Comparison of ENCODE assay signal across 1 cellular context in genomic region chr11:64620286-64620962, GRCh38.
TF ChIP-seq lines count a peak whose summit lies in the region.

No MANE protein-coding gene starts in this region.

TF ChIP-seq in HepG2, 621 proteins besides CTCF, POLR2A, EP300 and RAD21 (continued from another document):
- TF ChIP-seq, protein P1, sequence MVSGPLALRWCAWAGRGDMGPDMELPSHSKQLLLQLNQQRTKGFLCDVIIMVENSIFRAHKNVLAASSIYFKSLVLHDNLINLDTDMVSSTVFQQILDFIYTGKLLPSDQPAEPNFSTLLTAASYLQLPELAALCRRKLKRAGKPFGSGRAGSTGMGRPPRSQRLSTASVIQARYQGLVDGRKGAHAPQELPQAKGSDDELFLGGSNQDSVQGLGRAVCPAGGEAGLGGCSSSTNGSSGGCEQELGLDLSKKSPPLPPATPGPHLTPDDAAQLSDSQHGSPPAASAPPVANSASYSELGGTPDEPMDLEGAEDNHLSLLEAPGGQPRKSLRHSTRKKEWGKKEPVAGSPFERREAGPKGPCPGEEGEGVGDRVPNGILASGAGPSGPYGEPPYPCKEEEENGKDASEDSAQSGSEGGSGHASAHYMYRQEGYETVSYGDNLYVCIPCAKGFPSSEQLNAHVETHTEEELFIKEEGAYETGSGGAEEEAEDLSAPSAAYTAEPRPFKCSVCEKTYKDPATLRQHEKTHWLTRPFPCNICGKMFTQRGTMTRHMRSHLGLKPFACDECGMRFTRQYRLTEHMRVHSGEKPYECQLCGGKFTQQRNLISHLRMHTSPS (CRISPR knock-in tag; IDR thresholded peaks at IDR 0.05; ENCODE audit: low read depth): 0 out of 2 replicates have a peak, but pooled peaks have one; percentile 32
- TF ChIP-seq ZNF18 (CRISPR knock-in tag; IDR thresholded peaks at IDR 0.05; ENCODE audit: insufficient replicate concordance) (no peak), RFX3 (CRISPR knock-in tag; IDR thresholded peaks at IDR 0.05) (peak; percentile 63), SRSF1 (optimal IDR thresholded peaks at IDR 0.05; ENCODE audit: low read depth, low read length) (no peak), AKAP8 (CRISPR knock-in tag; IDR thresholded peaks at IDR 0.05) (no peak), ZNF292 (CRISPR knock-in tag; IDR thresholded peaks at IDR 0.05; ENCODE audit: borderline replicate concordance, low read depth) (no peak), ATF1 (CRISPR knock-in tag; IDR thresholded peaks at IDR 0.05) (no peak), ZNF781 (CRISPR knock-in tag; IDR thresholded peaks at IDR 0.05; ENCODE audit: borderline replicate concordance, not compliant biosample characterization) (no peak), ZNF512 (CRISPR knock-in tag; IDR thresholded peaks at IDR 0.05) (no peak), PPARG (CRISPR knock-in tag; conservative IDR thresholded peaks at IDR 0.05) (no peak), HNF4A (CRISPR knock-in tag; IDR thresholded peaks at IDR 0.05) (peak; percentile 40; the same call in 1 of the 2 replicates)
- TF ChIP-seq, protein P2, sequence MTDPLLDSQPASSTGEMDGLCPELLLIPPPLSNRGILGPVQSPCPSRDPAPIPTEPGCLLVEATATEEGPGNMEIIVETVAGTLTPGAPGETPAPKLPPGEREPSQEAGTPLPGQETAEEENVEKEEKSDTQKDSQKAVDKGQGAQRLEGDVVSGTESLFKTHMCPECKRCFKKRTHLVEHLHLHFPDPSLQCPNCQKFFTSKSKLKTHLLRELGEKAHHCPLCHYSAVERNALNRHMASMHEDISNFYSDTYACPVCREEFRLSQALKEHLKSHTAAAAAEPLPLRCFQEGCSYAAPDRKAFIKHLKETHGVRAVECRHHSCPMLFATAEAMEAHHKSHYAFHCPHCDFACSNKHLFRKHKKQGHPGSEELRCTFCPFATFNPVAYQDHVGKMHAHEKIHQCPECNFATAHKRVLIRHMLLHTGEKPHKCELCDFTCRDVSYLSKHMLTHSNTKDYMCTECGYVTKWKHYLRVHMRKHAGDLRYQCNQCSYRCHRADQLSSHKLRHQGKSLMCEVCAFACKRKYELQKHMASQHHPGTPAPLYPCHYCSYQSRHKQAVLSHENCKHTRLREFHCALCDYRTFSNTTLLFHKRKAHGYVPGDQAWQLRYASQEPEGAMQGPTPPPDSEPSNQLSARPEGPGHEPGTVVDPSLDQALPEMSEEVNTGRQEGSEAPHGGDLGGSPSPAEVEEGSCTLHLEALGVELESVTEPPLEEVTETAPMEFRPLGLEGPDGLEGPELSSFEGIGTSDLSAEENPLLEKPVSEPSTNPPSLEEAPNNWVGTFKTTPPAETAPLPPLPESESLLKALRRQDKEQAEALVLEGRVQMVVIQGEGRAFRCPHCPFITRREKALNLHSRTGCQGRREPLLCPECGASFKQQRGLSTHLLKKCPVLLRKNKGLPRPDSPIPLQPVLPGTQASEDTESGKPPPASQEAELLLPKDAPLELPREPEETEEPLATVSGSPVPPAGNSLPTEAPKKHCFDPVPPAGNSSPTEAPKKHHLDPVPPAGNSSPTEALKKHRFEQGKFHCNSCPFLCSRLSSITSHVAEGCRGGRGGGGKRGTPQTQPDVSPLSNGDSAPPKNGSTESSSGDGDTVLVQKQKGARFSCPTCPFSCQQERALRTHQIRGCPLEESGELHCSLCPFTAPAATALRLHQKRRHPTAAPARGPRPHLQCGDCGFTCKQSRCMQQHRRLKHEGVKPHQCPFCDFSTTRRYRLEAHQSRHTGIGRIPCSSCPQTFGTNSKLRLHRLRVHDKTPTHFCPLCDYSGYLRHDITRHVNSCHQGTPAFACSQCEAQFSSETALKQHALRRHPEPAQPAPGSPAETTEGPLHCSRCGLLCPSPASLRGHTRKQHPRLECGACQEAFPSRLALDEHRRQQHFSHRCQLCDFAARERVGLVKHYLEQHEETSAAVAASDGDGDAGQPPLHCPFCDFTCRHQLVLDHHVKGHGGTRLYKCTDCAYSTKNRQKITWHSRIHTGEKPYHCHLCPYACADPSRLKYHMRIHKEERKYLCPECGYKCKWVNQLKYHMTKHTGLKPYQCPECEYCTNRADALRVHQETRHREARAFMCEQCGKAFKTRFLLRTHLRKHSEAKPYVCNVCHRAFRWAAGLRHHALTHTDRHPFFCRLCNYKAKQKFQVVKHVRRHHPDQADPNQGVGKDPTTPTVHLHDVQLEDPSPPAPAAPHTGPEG (CRISPR knock-in tag; IDR thresholded peaks at IDR 0.05): no peak
